2 cellular contexts compared by ENCODE assay signal in genomic region chr17:43517615-43518386, GRCh38.
TF ChIP-seq lines count a peak whose summit lies in the region.

No MANE protein-coding gene starts in this region.

TF ChIP-seq in HEK293T, 16 proteins besides CTCF, POLR2A, EP300 and RAD21:
- TF ChIP-seq, protein P1, sequence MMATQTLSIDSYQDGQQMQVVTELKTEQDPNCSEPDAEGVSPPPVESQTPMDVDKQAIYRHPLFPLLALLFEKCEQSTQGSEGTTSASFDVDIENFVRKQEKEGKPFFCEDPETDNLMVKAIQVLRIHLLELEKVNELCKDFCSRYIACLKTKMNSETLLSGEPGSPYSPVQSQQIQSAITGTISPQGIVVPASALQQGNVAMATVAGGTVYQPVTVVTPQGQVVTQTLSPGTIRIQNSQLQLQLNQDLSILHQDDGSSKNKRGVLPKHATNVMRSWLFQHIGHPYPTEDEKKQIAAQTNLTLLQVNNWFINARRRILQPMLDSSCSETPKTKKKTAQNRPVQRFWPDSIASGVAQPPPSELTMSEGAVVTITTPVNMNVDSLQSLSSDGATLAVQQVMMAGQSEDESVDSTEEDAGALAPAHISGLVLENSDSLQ (IDR thresholded peaks at IDR 0.05), result 0 out of 2 replicates have a peak, but pooled peaks have one; percentile 47
- no peak for TF ChIP-seq L3MBTL2 (conservative IDR thresholded peaks at IDR 0.05)

TF ChIP-seq in GM12878, 131 proteins besides CTCF, POLR2A, EP300 and RAD21 (continued from another document):
- TF ChIP-seq, protein P2, sequence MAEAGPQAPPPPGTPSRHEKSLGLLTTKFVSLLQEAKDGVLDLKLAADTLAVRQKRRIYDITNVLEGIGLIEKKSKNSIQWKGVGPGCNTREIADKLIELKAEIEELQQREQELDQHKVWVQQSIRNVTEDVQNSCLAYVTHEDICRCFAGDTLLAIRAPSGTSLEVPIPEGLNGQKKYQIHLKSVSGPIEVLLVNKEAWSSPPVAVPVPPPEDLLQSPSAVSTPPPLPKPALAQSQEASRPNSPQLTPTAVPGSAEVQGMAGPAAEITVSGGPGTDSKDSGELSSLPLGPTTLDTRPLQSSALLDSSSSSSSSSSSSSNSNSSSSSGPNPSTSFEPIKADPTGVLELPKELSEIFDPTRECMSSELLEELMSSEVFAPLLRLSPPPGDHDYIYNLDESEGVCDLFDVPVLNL (IDR thresholded peaks at IDR 0.05; ENCODE audit: low read depth, low read length), result no peak
- TF ChIP-seq EED (IDR thresholded peaks at IDR 0.05; ENCODE audit: low read depth), result 0 out of 2 replicates have a peak, but pooled peaks have one; percentile 33
- peak; percentile 93 for TF ChIP-seq CUX1 (IDR thresholded peaks at IDR 0.05; ENCODE audit: insufficient replicate concordance, low read depth, low read length)
- TF ChIP-seq, protein P3, sequence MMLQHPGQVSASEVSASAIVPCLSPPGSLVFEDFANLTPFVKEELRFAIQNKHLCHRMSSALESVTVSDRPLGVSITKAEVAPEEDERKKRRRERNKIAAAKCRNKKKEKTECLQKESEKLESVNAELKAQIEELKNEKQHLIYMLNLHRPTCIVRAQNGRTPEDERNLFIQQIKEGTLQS (IDR thresholded peaks at IDR 0.05; ENCODE audit: borderline replicate concordance, extremely low read depth, low read depth, low read length), result no peak
- no peak for TF ChIP-seq SREBF2 (IDR thresholded peaks at IDR 0.05; ENCODE audit: low read length)
- TF ChIP-seq, protein P4, sequence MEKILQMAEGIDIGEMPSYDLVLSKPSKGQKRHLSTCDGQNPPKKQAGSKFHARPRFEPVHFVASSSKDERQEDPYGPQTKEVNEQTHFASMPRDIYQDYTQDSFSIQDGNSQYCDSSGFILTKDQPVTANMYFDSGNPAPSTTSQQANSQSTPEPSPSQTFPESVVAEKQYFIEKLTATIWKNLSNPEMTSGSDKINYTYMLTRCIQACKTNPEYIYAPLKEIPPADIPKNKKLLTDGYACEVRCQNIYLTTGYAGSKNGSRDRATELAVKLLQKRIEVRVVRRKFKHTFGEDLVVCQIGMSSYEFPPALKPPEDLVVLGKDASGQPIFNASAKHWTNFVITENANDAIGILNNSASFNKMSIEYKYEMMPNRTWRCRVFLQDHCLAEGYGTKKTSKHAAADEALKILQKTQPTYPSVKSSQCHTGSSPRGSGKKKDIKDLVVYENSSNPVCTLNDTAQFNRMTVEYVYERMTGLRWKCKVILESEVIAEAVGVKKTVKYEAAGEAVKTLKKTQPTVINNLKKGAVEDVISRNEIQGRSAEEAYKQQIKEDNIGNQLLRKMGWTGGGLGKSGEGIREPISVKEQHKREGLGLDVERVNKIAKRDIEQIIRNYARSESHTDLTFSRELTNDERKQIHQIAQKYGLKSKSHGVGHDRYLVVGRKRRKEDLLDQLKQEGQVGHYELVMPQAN (conservative IDR thresholded peaks at IDR 0.05), result 0 out of 2 replicates have a peak, but pooled peaks have one; percentile 14
- TF ChIP-seq NBN (IDR thresholded peaks at IDR 0.05), result 0 out of 2 replicates have a peak, but pooled peaks have one; percentile 32
- TF ChIP-seq KDM1A (IDR thresholded peaks at IDR 0.05; ENCODE audit: borderline replicate concordance), result no peak
- TF ChIP-seq ATF7 (IDR thresholded peaks at IDR 0.05; ENCODE audit: low read depth), result peak; percentile 66
- TF ChIP-seq RUNX3 (IDR thresholded peaks at IDR 0.05; ENCODE audit: low read length), result peak; percentile 65
- no peak for TF ChIP-seq BCL11A (IDR thresholded peaks at IDR 0.05; ENCODE audit: low read depth, low read length)
- no peak for TF ChIP-seq FOXK2 (IDR thresholded peaks at IDR 0.05)
- TF ChIP-seq NFIC (IDR thresholded peaks at IDR 0.05; ENCODE audit: low read depth, low read length), result peak; percentile 60; the same call in 1 of the 2 replicates
- TF ChIP-seq GATAD2B (conservative IDR thresholded peaks at IDR 0.05; ENCODE audit: low read depth), result peak; percentile 62
- TF ChIP-seq MEF2A (IDR thresholded peaks at IDR 0.05; ENCODE audit: insufficient read depth, low read depth, low read length), result 0 out of 2 replicates have a peak, but pooled peaks have one; percentile 45
- peak; percentile 84 for TF ChIP-seq IRF4 (IDR thresholded peaks at IDR 0.05; ENCODE audit: low read depth, low read length)
- TF ChIP-seq BHLHE40 (IDR thresholded peaks at IDR 0.05; ENCODE audit: borderline replicate concordance in 1 of 2, low read depth in 2 of 2, low read length in 1 of 2), result 0 out of 4 replicates have a peak, but pooled peaks of 1 of the 2 experiments have one; percentile 10
- TF ChIP-seq SPI1 (IDR thresholded peaks at IDR 0.05; ENCODE audit: borderline replicate concordance, insufficient read depth, low read depth, low read length), result peak; percentile 55; the same call in 1 of the 2 replicates
- peak; percentile 37 to 65; a peak in 2 of 4 replicates for TF ChIP-seq IKZF2 (IDR thresholded peaks at IDR 0.05)
- TF ChIP-seq YBX1 (IDR thresholded peaks at IDR 0.05), result no peak
- TF ChIP-seq SIN3A (IDR thresholded peaks at IDR 0.05; ENCODE audit: low read depth, low read length), result no peak
- no peak for TF ChIP-seq HDGF (IDR thresholded peaks at IDR 0.05)
- TF ChIP-seq, protein P5, sequence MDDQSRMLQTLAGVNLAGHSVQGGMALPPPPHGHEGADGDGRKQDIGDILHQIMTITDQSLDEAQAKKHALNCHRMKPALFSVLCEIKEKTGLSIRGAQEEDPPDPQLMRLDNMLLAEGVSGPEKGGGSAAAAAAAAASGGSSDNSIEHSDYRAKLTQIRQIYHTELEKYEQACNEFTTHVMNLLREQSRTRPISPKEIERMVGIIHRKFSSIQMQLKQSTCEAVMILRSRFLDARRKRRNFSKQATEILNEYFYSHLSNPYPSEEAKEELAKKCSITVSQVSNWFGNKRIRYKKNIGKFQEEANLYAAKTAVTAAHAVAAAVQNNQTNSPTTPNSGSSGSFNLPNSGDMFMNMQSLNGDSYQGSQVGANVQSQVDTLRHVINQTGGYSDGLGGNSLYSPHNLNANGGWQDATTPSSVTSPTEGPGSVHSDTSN (IDR thresholded peaks at IDR 0.05; ENCODE audit: insufficient replicate concordance, low read depth, low read length), result peak; percentile 30
- TF ChIP-seq RELA (IDR thresholded peaks at IDR 0.05; ENCODE audit: borderline replicate concordance, partially characterized antibody), result no peak
- peak; percentile 44 for TF ChIP-seq SMAD1 (IDR thresholded peaks at IDR 0.05; ENCODE audit: low read depth, partially characterized antibody)
- TF ChIP-seq JUNB (IDR thresholded peaks at IDR 0.05), result peak; percentile 87
- no peak for TF ChIP-seq ZNF274 (IDR thresholded peaks at IDR 0.05; ENCODE audit: insufficient read depth, insufficient read length)
- TF ChIP-seq MTA2 (IDR thresholded peaks at IDR 0.05; ENCODE audit: low read depth), result peak; percentile 35
- TF ChIP-seq, protein P6, sequence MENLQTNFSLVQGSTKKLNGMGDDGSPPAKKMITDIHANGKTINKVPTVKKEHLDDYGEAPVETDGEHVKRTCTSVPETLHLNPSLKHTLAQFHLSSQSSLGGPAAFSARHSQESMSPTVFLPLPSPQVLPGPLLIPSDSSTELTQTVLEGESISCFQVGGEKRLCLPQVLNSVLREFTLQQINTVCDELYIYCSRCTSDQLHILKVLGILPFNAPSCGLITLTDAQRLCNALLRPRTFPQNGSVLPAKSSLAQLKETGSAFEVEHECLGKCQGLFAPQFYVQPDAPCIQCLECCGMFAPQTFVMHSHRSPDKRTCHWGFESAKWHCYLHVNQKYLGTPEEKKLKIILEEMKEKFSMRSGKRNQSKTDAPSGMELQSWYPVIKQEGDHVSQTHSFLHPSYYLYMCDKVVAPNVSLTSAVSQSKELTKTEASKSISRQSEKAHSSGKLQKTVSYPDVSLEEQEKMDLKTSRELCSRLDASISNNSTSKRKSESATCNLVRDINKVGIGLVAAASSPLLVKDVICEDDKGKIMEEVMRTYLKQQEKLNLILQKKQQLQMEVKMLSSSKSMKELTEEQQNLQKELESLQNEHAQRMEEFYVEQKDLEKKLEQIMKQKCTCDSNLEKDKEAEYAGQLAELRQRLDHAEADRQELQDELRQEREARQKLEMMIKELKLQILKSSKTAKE (IDR thresholded peaks at IDR 0.05; ENCODE audit: low read depth, poor library complexity, severe bottlenecking), result peak; percentile 72
- TF ChIP-seq, protein P7, sequence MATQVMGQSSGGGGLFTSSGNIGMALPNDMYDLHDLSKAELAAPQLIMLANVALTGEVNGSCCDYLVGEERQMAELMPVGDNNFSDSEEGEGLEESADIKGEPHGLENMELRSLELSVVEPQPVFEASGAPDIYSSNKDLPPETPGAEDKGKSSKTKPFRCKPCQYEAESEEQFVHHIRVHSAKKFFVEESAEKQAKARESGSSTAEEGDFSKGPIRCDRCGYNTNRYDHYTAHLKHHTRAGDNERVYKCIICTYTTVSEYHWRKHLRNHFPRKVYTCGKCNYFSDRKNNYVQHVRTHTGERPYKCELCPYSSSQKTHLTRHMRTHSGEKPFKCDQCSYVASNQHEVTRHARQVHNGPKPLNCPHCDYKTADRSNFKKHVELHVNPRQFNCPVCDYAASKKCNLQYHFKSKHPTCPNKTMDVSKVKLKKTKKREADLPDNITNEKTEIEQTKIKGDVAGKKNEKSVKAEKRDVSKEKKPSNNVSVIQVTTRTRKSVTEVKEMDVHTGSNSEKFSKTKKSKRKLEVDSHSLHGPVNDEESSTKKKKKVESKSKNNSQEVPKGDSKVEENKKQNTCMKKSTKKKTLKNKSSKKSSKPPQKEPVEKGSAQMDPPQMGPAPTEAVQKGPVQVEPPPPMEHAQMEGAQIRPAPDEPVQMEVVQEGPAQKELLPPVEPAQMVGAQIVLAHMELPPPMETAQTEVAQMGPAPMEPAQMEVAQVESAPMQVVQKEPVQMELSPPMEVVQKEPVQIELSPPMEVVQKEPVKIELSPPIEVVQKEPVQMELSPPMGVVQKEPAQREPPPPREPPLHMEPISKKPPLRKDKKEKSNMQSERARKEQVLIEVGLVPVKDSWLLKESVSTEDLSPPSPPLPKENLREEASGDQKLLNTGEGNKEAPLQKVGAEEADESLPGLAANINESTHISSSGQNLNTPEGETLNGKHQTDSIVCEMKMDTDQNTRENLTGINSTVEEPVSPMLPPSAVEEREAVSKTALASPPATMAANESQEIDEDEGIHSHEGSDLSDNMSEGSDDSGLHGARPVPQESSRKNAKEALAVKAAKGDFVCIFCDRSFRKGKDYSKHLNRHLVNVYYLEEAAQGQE (IDR thresholded peaks at IDR 0.05; ENCODE audit: low read depth, low read length), result no peak
- TF ChIP-seq BCL3 (IDR thresholded peaks at IDR 0.05; ENCODE audit: borderline replicate concordance, insufficient read depth, low read depth, low read length, poor library complexity, severe bottlenecking), result peak; percentile 57
- 0 out of 2 replicates have a peak, but pooled peaks have one; percentile 46 for TF ChIP-seq TCF12 (IDR thresholded peaks at IDR 0.05; ENCODE audit: low read depth, low read length)
- TF ChIP-seq MEF2B (IDR thresholded peaks at IDR 0.05; ENCODE audit: partially characterized antibody, poor library complexity, severe bottlenecking), result peak; percentile 94
- TF ChIP-seq ETV6 (conservative IDR thresholded peaks at IDR 0.05 in 1 of 2, IDR thresholded peaks at IDR 0.05 in 1 of 2; ENCODE audit: borderline replicate concordance in 1 of 2, low read depth in 1 of 2), result peak in 1 of 2 experiments; percentile 69; a peak in 1 of 4 replicates
- TF ChIP-seq CREB1 (IDR thresholded peaks at IDR 0.05; ENCODE audit: low read depth), result no peak
- TF ChIP-seq SMAD5 (IDR thresholded peaks at IDR 0.05; ENCODE audit: low read depth), result no peak
- TF ChIP-seq, protein P8, sequence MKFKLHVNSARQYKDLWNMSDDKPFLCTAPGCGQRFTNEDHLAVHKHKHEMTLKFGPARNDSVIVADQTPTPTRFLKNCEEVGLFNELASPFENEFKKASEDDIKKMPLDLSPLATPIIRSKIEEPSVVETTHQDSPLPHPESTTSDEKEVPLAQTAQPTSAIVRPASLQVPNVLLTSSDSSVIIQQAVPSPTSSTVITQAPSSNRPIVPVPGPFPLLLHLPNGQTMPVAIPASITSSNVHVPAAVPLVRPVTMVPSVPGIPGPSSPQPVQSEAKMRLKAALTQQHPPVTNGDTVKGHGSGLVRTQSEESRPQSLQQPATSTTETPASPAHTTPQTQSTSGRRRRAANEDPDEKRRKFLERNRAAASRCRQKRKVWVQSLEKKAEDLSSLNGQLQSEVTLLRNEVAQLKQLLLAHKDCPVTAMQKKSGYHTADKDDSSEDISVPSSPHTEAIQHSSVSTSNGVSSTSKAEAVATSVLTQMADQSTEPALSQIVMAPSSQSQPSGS (IDR thresholded peaks at IDR 0.05; ENCODE audit: low read length), result peak; percentile 68
